In the genomic region with DNA sequence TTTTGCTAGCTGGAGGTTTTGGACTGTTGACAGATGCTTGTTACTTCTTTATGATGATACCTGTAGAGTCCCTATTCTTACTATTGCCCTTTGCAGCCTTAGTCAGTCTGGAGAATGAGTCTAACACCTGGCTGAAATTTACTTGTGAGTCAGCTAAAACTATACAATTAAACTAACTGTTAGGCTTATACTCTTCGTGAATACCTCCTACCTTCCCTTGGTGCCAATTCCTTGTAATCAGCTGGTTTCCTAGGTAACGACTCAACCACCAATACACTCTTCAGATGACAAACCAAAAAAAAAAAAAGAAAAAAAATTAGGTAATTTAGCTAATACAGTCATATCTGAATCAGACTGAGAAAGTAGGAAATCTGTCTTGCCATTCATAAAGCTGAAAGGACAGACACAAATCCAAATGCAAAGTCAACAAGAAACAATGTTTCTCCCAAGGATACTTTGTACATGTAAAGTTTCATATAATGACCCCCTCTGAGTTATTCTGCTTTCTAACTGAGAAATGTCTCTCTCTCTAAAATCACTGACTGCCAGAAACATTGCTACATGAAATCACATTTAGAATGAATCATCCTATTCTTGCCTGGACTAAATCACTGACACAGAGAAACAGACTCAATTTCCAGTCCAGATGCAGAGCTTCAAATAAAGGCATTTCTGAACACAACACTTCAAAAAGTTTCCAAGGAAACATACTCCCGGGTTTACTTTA, we compare ENCODE assay signal across 1 cellular context.
TF ChIP-seq lines count a peak whose summit lies in the region.

No MANE protein-coding gene starts in this region.

TF ChIP-seq in HepG2, 621 proteins besides CTCF, POLR2A, EP300 and RAD21:
- TF ChIP-seq, protein P1, sequence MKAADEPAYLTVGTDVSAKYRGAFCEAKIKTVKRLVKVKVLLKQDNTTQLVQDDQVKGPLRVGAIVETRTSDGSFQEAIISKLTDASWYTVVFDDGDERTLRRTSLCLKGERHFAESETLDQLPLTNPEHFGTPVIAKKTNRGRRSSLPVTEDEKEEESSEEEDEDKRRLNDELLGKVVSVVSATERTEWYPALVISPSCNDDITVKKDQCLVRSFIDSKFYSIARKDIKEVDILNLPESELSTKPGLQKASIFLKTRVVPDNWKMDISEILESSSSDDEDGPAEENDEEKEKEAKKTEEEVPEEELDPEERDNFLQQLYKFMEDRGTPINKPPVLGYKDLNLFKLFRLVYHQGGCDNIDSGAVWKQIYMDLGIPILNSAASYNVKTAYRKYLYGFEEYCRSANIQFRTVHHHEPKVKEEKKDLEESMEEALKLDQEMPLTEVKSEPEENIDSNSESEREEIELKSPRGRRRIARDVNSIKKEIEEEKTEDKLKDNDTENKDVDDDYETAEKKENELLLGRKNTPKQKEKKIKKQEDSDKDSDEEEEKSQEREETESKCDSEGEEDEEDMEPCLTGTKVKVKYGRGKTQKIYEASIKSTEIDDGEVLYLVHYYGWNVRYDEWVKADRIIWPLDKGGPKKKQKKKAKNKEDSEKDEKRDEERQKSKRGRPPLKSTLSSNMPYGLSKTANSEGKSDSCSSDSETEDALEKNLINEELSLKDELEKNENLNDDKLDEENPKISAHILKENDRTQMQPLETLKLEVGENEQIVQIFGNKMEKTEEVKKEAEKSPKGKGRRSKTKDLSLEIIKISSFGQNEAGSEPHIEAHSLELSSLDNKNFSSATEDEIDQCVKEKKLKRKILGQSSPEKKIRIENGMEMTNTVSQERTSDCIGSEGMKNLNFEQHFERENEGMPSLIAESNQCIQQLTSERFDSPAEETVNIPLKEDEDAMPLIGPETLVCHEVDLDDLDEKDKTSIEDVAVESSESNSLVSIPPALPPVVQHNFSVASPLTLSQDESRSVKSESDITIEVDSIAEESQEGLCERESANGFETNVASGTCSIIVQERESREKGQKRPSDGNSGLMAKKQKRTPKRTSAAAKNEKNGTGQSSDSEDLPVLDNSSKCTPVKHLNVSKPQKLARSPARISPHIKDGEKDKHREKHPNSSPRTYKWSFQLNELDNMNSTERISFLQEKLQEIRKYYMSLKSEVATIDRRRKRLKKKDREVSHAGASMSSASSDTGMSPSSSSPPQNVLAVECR (CRISPR knock-in tag; IDR thresholded peaks at IDR 0.05; ENCODE audit: borderline replicate concordance), result no peak
- TF ChIP-seq ZNF33A (CRISPR knock-in tag; IDR thresholded peaks at IDR 0.05; ENCODE audit: borderline replicate concordance), result no peak
TF ChIP-seq in HepG2: peak in this region for 0.
